Comparison of ENCODE assay signal across 8 cellular contexts in genomic region chr17:3762922-3763776, GRCh38. TPM values are rescaled to one million over a fixed set of nuclear protein-coding genes. Genes with fewer than 3 reads are reported as not detected.
DNase-seq lines count a peak whose midpoint lies in the region; ATAC-seq and TF ChIP-seq lines count a peak whose summit lies in the region.
"Had no signal": no experiment of that assay in that cellular context is flagged by ENCODE, and none has a peak within 500 bp of the region (broad histone marks: within the 10 kb centered on the region; RNA-seq: fewer than 3 reads in every experiment).

No MANE protein-coding gene starts in this region.

- in situ Hi-C loops in KBM-7 (cut with MboI; ENCODE audit: low pct_unique_long_range_greater_than_20kb, low sequenced_read_pairs), result no loop called here

- intact Hi-C loops in mucosa of descending colon (cut with DNase I, micrococcal nuclease), result no loop called here

- no peaks in the 10 kb centered on the region for H3K36me3 ChIP-seq in mucosa of descending colon (ENCODE audit: low read depth)

- H3K27ac ChIP-seq in foreskin keratinocyte, result no peak overlapping the region

- TF ChIP-seq CTCF in NB4 (IDR thresholded peaks at IDR 0.05; ENCODE audit: low read depth, low read length), result no peak
- no peak for TF ChIP-seq CTCF in mucosa of descending colon (IDR thresholded peaks at IDR 0.05)
- no peak for TF ChIP-seq CTCF in foreskin keratinocyte (conservative IDR thresholded peaks at IDR 0.05)

- peak; percentile 22 for DNase-seq in NB4 (ENCODE audit: low read depth)
- DNase-seq in mucosa of descending colon, result no peak
- no peak for DNase-seq in KBM-7
- DNase-seq in foreskin keratinocyte, result no peak
- no peak for DNase-seq in NCI-H2029 treated with DMSO at 0.1 percent for 48 hours (lab: John Stamatoyannopoulos, UW)
- DNase-seq: NCI-H2081 treated with DMSO at 0.1 percent for 48 hours had no signal

- H3K4me1 ChIP-seq in mucosa of descending colon (ENCODE audit: low read depth), result no peaks in the 10 kb centered on the region
- no peaks in the 10 kb centered on the region for H3K4me1 ChIP-seq in foreskin keratinocyte

- H3K9me3 ChIP-seq in mucosa of descending colon, result no peaks in the 10 kb centered on the region

- TF ChIP-seq POLR2A in NB4 (IDR thresholded peaks at IDR 0.05; ENCODE audit: extremely low read depth, insufficient read length), result no peak

- H3K27me3 ChIP-seq in foreskin keratinocyte, result no peaks in the 10 kb centered on the region

- ATAC-seq in GM18511 (IDR thresholded peaks at IDR 0.05; ENCODE audit: unreplicated experiment) (peak; percentile 78), GM21717 (IDR thresholded peaks at IDR 0.05; ENCODE audit: unreplicated experiment) (peak; percentile 48), mucosa of descending colon (peak; percentile 24), foreskin keratinocyte (no peak)

- no peak overlapping the region for H3K4me3 ChIP-seq in NB4 (ENCODE audit: low read depth, low read length)
- no peak overlapping the region for H3K4me3 ChIP-seq in mucosa of descending colon

RNA-seq across cellular contexts. Expression of gene ITGAE, which starts 37.8 kb away (rescaled TPM):
- total RNA-seq in mucosa of descending colon (10 to 100 TPM; 17.2 to 24.1 (median 17.6) TPM), foreskin keratinocyte (30.9 and 38.5 TPM in 2 replicates)
- polyA plus RNA-seq in foreskin keratinocyte, result 52.8 and 66.2 TPM in 2 replicates

RNA-seq across cellular contexts. Expression of gene HASPIN, which starts 39.4 kb away (rescaled TPM):
- total RNA-seq in mucosa of descending colon (1 to 10 TPM in 2 of 3 donors, under 1 TPM in 1; 0.70 to 3.6 (median 1.1) TPM), foreskin keratinocyte (13.6 and 15.9 TPM in 2 replicates)
- polyA plus RNA-seq in foreskin keratinocyte, result 2.8 and 4.1 TPM in 2 replicates
